Comparison of ENCODE assay signal across 1 cellular context in the genomic region with DNA sequence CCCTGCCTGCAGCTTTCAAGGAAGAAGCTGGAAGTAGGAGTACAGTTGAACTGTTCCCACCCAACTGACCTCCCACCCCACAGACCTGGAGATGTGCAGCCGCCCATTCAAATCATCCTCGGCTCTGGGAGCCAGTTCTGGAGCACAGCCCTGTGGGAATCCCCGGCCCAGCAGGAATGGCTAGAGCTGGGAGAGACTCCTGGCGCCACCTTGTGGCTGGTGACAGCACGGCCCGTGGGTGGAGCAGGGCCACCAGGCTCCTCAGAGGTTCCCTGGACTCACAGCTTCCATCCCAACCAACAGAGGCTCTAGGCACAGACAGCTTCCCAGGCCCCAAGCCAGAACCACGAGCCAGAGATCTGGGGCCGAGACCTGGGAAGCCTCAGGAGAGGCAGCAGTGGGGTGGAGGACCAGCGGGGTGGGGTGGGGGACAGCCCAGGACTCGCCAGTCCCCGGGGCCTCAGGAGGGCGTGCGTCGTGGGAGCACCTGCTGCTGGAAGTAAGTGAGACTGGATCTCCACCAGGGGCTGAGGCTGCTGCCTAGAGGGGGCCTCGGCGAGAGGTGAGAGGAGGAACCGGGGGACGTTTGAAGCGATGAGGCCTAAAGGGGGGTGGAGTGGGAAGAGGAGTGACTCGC.
TF ChIP-seq lines count a peak whose summit lies in the region.

No MANE protein-coding gene starts in this region.

TF ChIP-seq in HepG2, 621 proteins besides CTCF, POLR2A, EP300 and RAD21 (continued from another document):
- TF ChIP-seq, protein P1, sequence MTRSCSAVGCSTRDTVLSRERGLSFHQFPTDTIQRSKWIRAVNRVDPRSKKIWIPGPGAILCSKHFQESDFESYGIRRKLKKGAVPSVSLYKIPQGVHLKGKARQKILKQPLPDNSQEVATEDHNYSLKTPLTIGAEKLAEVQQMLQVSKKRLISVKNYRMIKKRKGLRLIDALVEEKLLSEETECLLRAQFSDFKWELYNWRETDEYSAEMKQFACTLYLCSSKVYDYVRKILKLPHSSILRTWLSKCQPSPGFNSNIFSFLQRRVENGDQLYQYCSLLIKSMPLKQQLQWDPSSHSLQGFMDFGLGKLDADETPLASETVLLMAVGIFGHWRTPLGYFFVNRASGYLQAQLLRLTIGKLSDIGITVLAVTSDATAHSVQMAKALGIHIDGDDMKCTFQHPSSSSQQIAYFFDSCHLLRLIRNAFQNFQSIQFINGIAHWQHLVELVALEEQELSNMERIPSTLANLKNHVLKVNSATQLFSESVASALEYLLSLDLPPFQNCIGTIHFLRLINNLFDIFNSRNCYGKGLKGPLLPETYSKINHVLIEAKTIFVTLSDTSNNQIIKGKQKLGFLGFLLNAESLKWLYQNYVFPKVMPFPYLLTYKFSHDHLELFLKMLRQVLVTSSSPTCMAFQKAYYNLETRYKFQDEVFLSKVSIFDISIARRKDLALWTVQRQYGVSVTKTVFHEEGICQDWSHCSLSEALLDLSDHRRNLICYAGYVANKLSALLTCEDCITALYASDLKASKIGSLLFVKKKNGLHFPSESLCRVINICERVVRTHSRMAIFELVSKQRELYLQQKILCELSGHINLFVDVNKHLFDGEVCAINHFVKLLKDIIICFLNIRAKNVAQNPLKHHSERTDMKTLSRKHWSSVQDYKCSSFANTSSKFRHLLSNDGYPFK (CRISPR knock-in tag; IDR thresholded peaks at IDR 0.05; ENCODE audit: borderline replicate concordance): 0 out of 2 replicates have a peak, but pooled peaks have one; percentile 20
- TF ChIP-seq, protein P2, sequence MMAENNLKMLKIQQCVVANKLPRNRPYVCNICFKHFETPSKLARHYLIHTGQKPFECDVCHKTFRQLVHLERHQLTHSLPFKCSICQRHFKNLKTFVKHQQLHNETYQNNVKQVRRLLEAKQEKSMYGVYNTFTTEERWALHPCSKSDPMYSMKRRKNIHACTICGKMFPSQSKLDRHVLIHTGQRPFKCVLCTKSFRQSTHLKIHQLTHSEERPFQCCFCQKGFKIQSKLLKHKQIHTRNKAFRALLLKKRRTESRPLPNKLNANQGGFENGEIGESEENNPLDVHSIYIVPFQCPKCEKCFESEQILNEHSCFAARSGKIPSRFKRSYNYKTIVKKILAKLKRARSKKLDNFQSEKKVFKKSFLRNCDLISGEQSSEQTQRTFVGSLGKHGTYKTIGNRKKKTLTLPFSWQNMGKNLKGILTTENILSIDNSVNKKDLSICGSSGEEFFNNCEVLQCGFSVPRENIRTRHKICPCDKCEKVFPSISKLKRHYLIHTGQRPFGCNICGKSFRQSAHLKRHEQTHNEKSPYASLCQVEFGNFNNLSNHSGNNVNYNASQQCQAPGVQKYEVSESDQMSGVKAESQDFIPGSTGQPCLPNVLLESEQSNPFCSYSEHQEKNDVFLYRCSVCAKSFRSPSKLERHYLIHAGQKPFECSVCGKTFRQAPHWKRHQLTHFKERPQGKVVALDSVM (CRISPR knock-in tag; IDR thresholded peaks at IDR 0.05): 0 out of 2 replicates have a peak, but pooled peaks have one; percentile 16
- 0 out of 2 replicates have a peak, but pooled peaks have one; percentile 30 for TF ChIP-seq HOXA5 (CRISPR knock-in tag; IDR thresholded peaks at IDR 0.05)
- TF ChIP-seq, protein P3, sequence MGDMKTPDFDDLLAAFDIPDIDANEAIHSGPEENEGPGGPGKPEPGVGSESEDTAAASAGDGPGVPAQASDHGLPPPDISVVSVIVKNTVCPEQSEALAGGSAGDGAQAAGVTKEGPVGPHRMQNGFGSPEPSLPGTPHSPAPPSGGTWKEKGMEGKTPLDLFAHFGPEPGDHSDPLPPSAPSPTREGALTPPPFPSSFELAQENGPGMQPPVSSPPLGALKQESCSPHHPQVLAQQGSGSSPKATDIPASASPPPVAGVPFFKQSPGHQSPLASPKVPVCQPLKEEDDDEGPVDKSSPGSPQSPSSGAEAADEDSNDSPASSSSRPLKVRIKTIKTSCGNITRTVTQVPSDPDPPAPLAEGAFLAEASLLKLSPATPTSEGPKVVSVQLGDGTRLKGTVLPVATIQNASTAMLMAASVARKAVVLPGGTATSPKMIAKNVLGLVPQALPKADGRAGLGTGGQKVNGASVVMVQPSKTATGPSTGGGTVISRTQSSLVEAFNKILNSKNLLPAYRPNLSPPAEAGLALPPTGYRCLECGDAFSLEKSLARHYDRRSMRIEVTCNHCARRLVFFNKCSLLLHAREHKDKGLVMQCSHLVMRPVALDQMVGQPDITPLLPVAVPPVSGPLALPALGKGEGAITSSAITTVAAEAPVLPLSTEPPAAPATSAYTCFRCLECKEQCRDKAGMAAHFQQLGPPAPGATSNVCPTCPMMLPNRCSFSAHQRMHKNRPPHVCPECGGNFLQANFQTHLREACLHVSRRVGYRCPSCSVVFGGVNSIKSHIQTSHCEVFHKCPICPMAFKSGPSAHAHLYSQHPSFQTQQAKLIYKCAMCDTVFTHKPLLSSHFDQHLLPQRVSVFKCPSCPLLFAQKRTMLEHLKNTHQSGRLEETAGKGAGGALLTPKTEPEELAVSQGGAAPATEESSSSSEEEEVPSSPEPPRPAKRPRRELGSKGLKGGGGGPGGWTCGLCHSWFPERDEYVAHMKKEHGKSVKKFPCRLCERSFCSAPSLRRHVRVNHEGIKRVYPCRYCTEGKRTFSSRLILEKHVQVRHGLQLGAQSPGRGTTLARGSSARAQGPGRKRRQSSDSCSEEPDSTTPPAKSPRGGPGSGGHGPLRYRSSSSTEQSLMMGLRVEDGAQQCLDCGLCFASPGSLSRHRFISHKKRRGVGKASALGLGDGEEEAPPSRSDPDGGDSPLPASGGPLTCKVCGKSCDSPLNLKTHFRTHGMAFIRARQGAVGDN (CRISPR knock-in tag; IDR thresholded peaks at IDR 0.05): peak; percentile 48; the same call in 1 of the 2 replicates
- no peak for TF ChIP-seq BORCS8-MEF2B (CRISPR knock-in tag; IDR thresholded peaks at IDR 0.05)
- no peak for TF ChIP-seq ZNF773 (CRISPR knock-in tag; IDR thresholded peaks at IDR 0.05; ENCODE audit: borderline replicate concordance)
- no peak for TF ChIP-seq MAZ (IDR thresholded peaks at IDR 0.05; ENCODE audit: borderline replicate concordance, low read depth, low read length)
- 0 out of 2 replicates have a peak, but pooled peaks have one; percentile 27 for TF ChIP-seq MAZ (CRISPR knock-in tag; IDR thresholded peaks at IDR 0.05; ENCODE audit: low read depth)
- peak; percentile 63; the same call in 1 of the 2 replicates for TF ChIP-seq RELA (CRISPR knock-in tag; IDR thresholded peaks at IDR 0.05)
- 0 out of 2 replicates have a peak, but pooled peaks have one; percentile 19 for TF ChIP-seq UBTF (CRISPR knock-in tag; IDR thresholded peaks at IDR 0.05)
- 0 out of 2 replicates have a peak, but pooled peaks have one; percentile 32 for TF ChIP-seq ZNF619 (CRISPR knock-in tag; IDR thresholded peaks at IDR 0.05)
- TF ChIP-seq FOXA1 (IDR thresholded peaks at IDR 0.05): no peak
- TF ChIP-seq FOXA1 (CRISPR knock-in tag; IDR thresholded peaks at IDR 0.05): no peak
- TF ChIP-seq GATAD2A (CRISPR knock-in tag; IDR thresholded peaks at IDR 0.05): 0 out of 2 replicates have a peak, but pooled peaks have one; percentile 20
- peak; percentile 56; the same call in 1 of the 2 replicates for TF ChIP-seq SMC3 (IDR thresholded peaks at IDR 0.05; ENCODE audit: low read length)
- 0 out of 2 replicates have a peak, but pooled peaks have one; percentile 15 for TF ChIP-seq ZNF143 (CRISPR knock-in tag; IDR thresholded peaks at IDR 0.05)
- no peak for TF ChIP-seq GABPB1 (CRISPR knock-in tag; IDR thresholded peaks at IDR 0.05)
- TF ChIP-seq, protein P4, sequence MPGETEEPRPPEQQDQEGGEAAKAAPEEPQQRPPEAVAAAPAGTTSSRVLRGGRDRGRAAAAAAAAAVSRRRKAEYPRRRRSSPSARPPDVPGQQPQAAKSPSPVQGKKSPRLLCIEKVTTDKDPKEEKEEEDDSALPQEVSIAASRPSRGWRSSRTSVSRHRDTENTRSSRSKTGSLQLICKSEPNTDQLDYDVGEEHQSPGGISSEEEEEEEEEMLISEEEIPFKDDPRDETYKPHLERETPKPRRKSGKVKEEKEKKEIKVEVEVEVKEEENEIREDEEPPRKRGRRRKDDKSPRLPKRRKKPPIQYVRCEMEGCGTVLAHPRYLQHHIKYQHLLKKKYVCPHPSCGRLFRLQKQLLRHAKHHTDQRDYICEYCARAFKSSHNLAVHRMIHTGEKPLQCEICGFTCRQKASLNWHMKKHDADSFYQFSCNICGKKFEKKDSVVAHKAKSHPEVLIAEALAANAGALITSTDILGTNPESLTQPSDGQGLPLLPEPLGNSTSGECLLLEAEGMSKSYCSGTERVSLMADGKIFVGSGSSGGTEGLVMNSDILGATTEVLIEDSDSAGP (CRISPR knock-in tag; IDR thresholded peaks at IDR 0.05; ENCODE audit: borderline replicate concordance): 0 out of 2 replicates have a peak, but pooled peaks have one; percentile 25
- 0 out of 2 replicates have a peak, but pooled peaks have one; percentile 59 for TF ChIP-seq SMAD1 (CRISPR knock-in tag; IDR thresholded peaks at IDR 0.05; ENCODE audit: borderline replicate concordance, low read depth)
- TF ChIP-seq, protein P5, sequence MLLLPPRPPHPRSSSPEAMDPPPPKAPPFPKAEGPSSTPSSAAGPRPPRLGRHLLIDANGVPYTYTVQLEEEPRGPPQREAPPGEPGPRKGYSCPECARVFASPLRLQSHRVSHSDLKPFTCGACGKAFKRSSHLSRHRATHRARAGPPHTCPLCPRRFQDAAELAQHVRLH (CRISPR knock-in tag; IDR thresholded peaks at IDR 0.05; ENCODE audit: borderline replicate concordance, low read depth): 0 out of 2 replicates have a peak, but pooled peaks have one; percentile 32
- peak; percentile 64; the same call in 1 of the 2 replicates for TF ChIP-seq ZNF263 (CRISPR knock-in tag; IDR thresholded peaks at IDR 0.05)
- TF ChIP-seq SAP130 (CRISPR knock-in tag; IDR thresholded peaks at IDR 0.05; ENCODE audit: low read depth): 0 out of 2 replicates have a peak, but pooled peaks have one; percentile 15
- no peak for TF ChIP-seq ZNF839 (CRISPR knock-in tag; IDR thresholded peaks at IDR 0.05; ENCODE audit: borderline replicate concordance)
- peak; percentile 90 for TF ChIP-seq STAG1 (CRISPR knock-in tag; IDR thresholded peaks at IDR 0.05)
- TF ChIP-seq TEAD2 (CRISPR knock-in tag; IDR thresholded peaks at IDR 0.05): no peak
- TF ChIP-seq ZBTB38 (CRISPR knock-in tag; IDR thresholded peaks at IDR 0.05): 0 out of 2 replicates have a peak, but pooled peaks have one; percentile 17
- TF ChIP-seq SALL1 (CRISPR knock-in tag; IDR thresholded peaks at IDR 0.05): peak; percentile 47; the same call in 1 of the 2 replicates
- TF ChIP-seq ERF (CRISPR knock-in tag; IDR thresholded peaks at IDR 0.05): 0 out of 2 replicates have a peak, but pooled peaks have one; percentile 20
- TF ChIP-seq, protein P6, sequence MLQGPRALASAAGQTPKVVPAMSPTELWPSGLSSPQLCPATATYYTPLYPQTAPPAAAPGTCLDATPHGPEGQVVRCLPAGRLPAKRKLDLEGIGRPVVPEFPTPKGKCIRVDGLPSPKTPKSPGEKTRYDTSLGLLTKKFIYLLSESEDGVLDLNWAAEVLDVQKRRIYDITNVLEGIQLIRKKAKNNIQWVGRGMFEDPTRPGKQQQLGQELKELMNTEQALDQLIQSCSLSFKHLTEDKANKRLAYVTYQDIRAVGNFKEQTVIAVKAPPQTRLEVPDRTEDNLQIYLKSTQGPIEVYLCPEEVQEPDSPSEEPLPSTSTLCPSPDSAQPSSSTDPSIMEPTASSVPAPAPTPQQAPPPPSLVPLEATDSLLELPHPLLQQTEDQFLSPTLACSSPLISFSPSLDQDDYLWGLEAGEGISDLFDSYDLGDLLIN (CRISPR knock-in tag; IDR thresholded peaks at IDR 0.05; ENCODE audit: borderline replicate concordance): no peak
- TF ChIP-seq ZBTB1 (CRISPR knock-in tag; IDR thresholded peaks at IDR 0.05; ENCODE audit: borderline replicate concordance): no peak
- peak; percentile 58 for TF ChIP-seq XRCC5 (optimal IDR thresholded peaks at IDR 0.05; ENCODE audit: low read length)
- no peak for TF ChIP-seq NRL (CRISPR knock-in tag; IDR thresholded peaks at IDR 0.05; ENCODE audit: borderline replicate concordance)
TF ChIP-seq in HepG2: peak in this region for 21.
